In genomic region chr1:34781071-34781843, GRCh38 we compare ENCODE assay signal across 8 cellular contexts. TPM values are rescaled to one million over a fixed set of nuclear protein-coding genes. Genes with fewer than 3 reads are reported as not detected.
DNase-seq lines count a peak whose midpoint lies in the region; ATAC-seq and TF ChIP-seq lines count a peak whose summit lies in the region.

Gene GJB3 (plus strand): TSS chr1:34781214. CDS start chr1:34784763, 3,549 bp downstream.

- intact Hi-C loops in left ventricle myocardium inferior (cut with micrococcal nuclease): no loop called here
- intact Hi-C loops in sigmoid colon (cut with DNase I): no loop called here

- no peaks in the 10 kb centered on the region for H3K9me2 ChIP-seq in SK-N-SH

- POLR2A ChIA-PET in SK-N-SH (lab: Yijun Ruan, JAX): no interaction called here

- H3K9ac ChIP-seq in SK-N-SH: no peak within 1 kb of the TSS

- peak within 1 kb of the TSS; percentile 23 to 29; a peak in 3 of 4 replicates for H3K4me3 ChIP-seq in SK-N-SH (ENCODE audit: low read depth in 2 of 2, low read length in 1 of 2)
- H3K4me3 ChIP-seq in left ventricle myocardium inferior: peak within 1 kb of the TSS; percentile 54
- peak within 1 kb of the TSS in 3 of 4 donors; percentile 24 to 35 (median 27) for H3K4me3 ChIP-seq in sigmoid colon

- DNase-seq in ELR (ENCODE audit: low read depth) (peak; percentile 23), SK-N-SH (peak; percentile 83), left ventricle myocardium inferior (no peak), sigmoid colon (peak; percentile 50), HuH-7.5 (ENCODE audit: low spot score) (no peak)

- TF ChIP-seq CTCF in SK-N-SH (IDR thresholded peaks at IDR 0.05) (no peak), left ventricle myocardium inferior (IDR thresholded peaks at IDR 0.05; ENCODE audit: borderline replicate concordance) (no peak), sigmoid colon (IDR thresholded peaks at IDR 0.05) (no peak)

- H3K4me1 ChIP-seq in SK-N-SH (ENCODE audit: control insufficient read depth in 1 of 2, insufficient read depth in 2 of 2, low read depth in 1 of 2, low read length in 1 of 2) (peaks cover 0 to 4% of the 10 kb centered on the region in 2 experiments; a peak in 1 of 4 replicates), left ventricle myocardium inferior (peaks cover 15% of the 10 kb centered on the region), sigmoid colon (peaks cover 0 to 14% (median 12%) of the 10 kb centered on the region in 4 donors)

- peak within 1 kb of the TSS; percentile 60; the same call in 1 of the 2 replicates for H3K4me2 ChIP-seq in SK-N-SH

- H3K36me3 ChIP-seq in SK-N-SH (replicated peaks in 1 of 2; ENCODE audit: control insufficient read depth in 1 of 2, insufficient read depth in 2 of 2, low read length in 1 of 2): no peaks in the 10 kb centered on the region
- H3K36me3 ChIP-seq in left ventricle myocardium inferior: no peaks in the 10 kb centered on the region
- H3K36me3 ChIP-seq in sigmoid colon: no peaks in the 10 kb centered on the region

- WGBS in SK-N-SH (ENCODE audit: low lambda C conversion rate): 57% methylated on average over 5 of the region's 62 CpGs
- WGBS in sigmoid colon, 2 donors: 1 to 3% methylated on average over 62 of the region's 62 CpGs

- H3K79me2 ChIP-seq in SK-N-SH (ENCODE audit: insufficient read depth): no peaks in the 10 kb centered on the region

- TF ChIP-seq EP300 in SK-N-SH (IDR thresholded peaks at IDR 0.05; ENCODE audit: borderline replicate concordance in 1 of 2, low read depth in 1 of 2, low read length in 1 of 2): no peak
- TF ChIP-seq EP300 in sigmoid colon (IDR thresholded peaks at IDR 0.05): no peak

- CTCF ChIA-PET in SK-N-SH (lab: Yijun Ruan, JAX): interaction anchor here (0.7 to 2.3 kb wide), 7 partner anchors 9 to 1148 kb away, joined by 3 to 12 read pairs (median 3); partner anchors contain the start of gene SMIM12

- TF ChIP-seq RAD21 in SK-N-SH (IDR thresholded peaks at IDR 0.05; ENCODE audit: low read length): no peak

- H2AFZ ChIP-seq in SK-N-SH (ENCODE audit: low read depth): peak within 1 kb of the TSS; percentile 56; the same call in 1 of the 2 replicates

- peaks cover 32% of the 10 kb centered on the region for H3K27me3 ChIP-seq in SK-N-SH (ENCODE audit: insufficient read depth)
- peaks cover 73% of the 10 kb centered on the region for H3K27me3 ChIP-seq in left ventricle myocardium inferior (ENCODE audit: low read depth)
- H3K27me3 ChIP-seq in sigmoid colon: peaks cover 26 to 64% (median 37%) of the 10 kb centered on the region in 3 donors

- no peak for TF ChIP-seq POLR2A in sigmoid colon (IDR thresholded peaks at IDR 0.05)

- H3F3A ChIP-seq in SK-N-SH (replicated peaks; ENCODE audit: insufficient read depth): no peaks in the 10 kb centered on the region

- no peaks in the 10 kb centered on the region for H3K9me3 ChIP-seq in SK-N-SH
- H3K9me3 ChIP-seq in left ventricle myocardium inferior (replicated peaks): no peaks in the 10 kb centered on the region
- H3K9me3 ChIP-seq in sigmoid colon: no peaks in the 10 kb centered on the region

- H4K20me1 ChIP-seq in SK-N-SH (ENCODE audit: insufficient read depth): no peaks in the 10 kb centered on the region

- no peak for ATAC-seq in GM21528 (IDR thresholded peaks at IDR 0.05; ENCODE audit: low FRiP score, unreplicated experiment)
- ATAC-seq in HG02938 (IDR thresholded peaks at IDR 0.05; ENCODE audit: unreplicated experiment): no peak
- ATAC-seq in GM18517 (IDR thresholded peaks at IDR 0.05; ENCODE audit: unreplicated experiment): no peak

- H3K27ac ChIP-seq in SK-N-SH (ENCODE audit: low read depth in 2 of 2, low read length in 1 of 2) (no peak within 1 kb of the TSS), left ventricle myocardium inferior (replicated peaks) (no peak within 1 kb of the TSS), sigmoid colon (no peak within 1 kb of the TSS)

TF ChIP-seq in SK-N-SH, 30 proteins besides CTCF, POLR2A, EP300 and RAD21:
- TF ChIP-seq POLR2AphosphoS5 (IDR thresholded peaks at IDR 0.05; ENCODE audit: low read depth, low read length): no peak
- TF ChIP-seq ELF1 (IDR thresholded peaks at IDR 0.05): no peak
- TF ChIP-seq RXRA (IDR thresholded peaks at IDR 0.05; ENCODE audit: borderline replicate concordance, low read depth): no peak
- TF ChIP-seq TEAD4 (IDR thresholded peaks at IDR 0.05; ENCODE audit: borderline replicate concordance, insufficient read depth): no peak
- TF ChIP-seq MEF2A (IDR thresholded peaks at IDR 0.05; ENCODE audit: borderline replicate concordance, low read depth): no peak
- TF ChIP-seq, protein P1, sequence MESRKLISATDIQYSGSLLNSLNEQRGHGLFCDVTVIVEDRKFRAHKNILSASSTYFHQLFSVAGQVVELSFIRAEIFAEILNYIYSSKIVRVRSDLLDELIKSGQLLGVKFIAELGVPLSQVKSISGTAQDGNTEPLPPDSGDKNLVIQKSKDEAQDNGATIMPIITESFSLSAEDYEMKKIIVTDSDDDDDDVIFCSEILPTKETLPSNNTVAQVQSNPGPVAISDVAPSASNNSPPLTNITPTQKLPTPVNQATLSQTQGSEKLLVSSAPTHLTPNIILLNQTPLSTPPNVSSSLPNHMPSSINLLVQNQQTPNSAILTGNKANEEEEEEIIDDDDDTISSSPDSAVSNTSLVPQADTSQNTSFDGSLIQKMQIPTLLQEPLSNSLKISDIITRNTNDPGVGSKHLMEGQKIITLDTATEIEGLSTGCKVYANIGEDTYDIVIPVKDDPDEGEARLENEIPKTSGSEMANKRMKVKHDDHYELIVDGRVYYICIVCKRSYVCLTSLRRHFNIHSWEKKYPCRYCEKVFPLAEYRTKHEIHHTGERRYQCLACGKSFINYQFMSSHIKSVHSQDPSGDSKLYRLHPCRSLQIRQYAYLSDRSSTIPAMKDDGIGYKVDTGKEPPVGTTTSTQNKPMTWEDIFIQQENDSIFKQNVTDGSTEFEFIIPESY (IDR thresholded peaks at IDR 0.05; ENCODE audit: borderline replicate concordance, low read depth): no peak
- TF ChIP-seq MXI1 (IDR thresholded peaks at IDR 0.05; ENCODE audit: low read depth, low read length): no peak
- TF ChIP-seq FOXM1 (IDR thresholded peaks at IDR 0.05; ENCODE audit: low read depth): no peak
- no peak for TF ChIP-seq IRF3 (IDR thresholded peaks at IDR 0.05; ENCODE audit: low read depth, low read length)

RNA-seq across cellular contexts. Expression of gene GJB3, which starts in this region (rescaled TPM):
- polyA plus RNA-seq in SK-N-SH (2012; rRNA removed) (not detected in 2 replicates), sigmoid colon (10 to 100 TPM in 1 of 3 donors, 1 to 10 TPM in 2; 1.2 to 11.0 (median 1.8) TPM)
- polyA plus RNA-seq in SK-N-SH (2012; cell fraction: cytosol; rRNA removed): not detected in 2 replicates
- polyA plus RNA-seq in SK-N-SH (2012; cell fraction: nucleus; rRNA removed): not detected in 2 replicates
- total RNA-seq in left ventricle myocardium inferior (not detected), sigmoid colon (not detected)

Comparison
In these comparisons a context has a peak if more than half of its experiments do, and no peak if none do; other contexts are left out.
1. Peak in DNase-seq, H3K4me3 ChIP-seq and H3K4me2 ChIP-seq in SK-N-SH; RNA of the gene not detected or under 1 TPM.
2. DNase-seq: peak in ELR (single experiment) and sigmoid colon (single experiment); none in left ventricle myocardium inferior (single experiment) and HuH-7.5 (single experiment).
3. Peak in every context shown above with its lines, with median percentiles within 50 percentile points of each other: H3K4me3 ChIP-seq.